In the genomic region with DNA sequence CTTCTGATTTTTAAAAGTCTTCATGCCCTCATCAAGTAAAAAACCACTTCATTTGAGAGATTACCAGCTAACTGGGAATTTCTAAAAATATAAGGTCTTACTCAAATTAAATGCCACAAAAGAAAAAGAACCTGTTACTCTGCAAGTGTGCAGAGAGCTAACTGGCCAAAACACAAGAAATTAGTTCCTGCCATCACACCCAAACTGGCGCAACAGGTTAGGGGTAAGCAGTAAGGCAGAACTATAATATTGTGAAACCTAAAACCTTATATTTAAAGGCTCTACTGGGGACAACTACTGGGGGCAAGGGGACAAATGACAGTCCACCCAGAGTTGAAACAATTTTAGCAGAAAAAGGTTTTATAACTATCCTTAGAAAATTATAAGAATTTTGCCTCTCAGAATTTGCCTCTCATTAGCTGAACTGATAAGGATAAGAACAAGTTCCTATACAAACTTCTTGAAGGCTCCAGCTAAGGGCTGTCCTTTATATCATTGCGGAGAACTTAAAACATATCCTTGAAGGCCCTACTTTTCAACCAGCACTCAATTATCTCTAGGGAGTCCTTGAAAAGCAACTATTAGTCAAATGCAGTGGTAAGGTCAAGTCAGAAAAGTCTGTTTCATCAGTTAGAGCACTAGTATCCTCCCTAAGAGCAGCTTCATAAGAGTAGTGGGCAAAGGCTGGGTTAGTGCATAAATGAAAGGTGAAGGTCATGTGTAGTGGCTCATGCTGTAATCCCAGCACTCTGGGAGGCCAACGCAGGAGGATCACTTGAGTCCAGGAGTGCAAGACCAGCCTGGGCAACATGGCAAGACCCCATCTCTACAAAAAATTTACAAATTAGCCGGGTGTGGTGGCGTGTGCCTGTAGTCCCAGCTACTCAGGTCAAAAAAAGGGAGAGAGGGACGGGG, we compare ENCODE assay signal across 1 cellular context.
A peak's percentile ranks its signal among the peaks of the same experiment; 100 is the strongest.
TF ChIP-seq lines count a peak whose summit lies in the region.

No MANE protein-coding gene starts in this region.

TF ChIP-seq in HEK293, 187 proteins besides CTCF, POLR2A, EP300 and RAD21:
- TF ChIP-seq ZNF560 (tag by site-specific recombination; IDR thresholded peaks at IDR 0.05; ENCODE audit: borderline replicate concordance), result no peak
- TF ChIP-seq, protein P1, sequence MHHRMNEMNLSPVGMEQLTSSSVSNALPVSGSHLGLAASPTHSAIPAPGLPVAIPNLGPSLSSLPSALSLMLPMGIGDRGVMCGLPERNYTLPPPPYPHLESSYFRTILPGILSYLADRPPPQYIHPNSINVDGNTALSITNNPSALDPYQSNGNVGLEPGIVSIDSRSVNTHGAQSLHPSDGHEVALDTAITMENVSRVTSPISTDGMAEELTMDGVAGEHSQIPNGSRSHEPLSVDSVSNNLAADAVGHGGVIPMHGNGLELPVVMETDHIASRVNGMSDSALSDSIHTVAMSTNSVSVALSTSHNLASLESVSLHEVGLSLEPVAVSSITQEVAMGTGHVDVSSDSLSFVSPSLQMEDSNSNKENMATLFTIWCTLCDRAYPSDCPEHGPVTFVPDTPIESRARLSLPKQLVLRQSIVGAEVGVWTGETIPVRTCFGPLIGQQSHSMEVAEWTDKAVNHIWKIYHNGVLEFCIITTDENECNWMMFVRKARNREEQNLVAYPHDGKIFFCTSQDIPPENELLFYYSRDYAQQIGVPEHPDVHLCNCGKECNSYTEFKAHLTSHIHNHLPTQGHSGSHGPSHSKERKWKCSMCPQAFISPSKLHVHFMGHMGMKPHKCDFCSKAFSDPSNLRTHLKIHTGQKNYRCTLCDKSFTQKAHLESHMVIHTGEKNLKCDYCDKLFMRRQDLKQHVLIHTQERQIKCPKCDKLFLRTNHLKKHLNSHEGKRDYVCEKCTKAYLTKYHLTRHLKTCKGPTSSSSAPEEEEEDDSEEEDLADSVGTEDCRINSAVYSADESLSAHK (tag by site-specific recombination; IDR thresholded peaks at IDR 0.05), result peak; percentile 36; the same call in 1 of the 2 replicates
- TF ChIP-seq SCRT2 (tag by site-specific recombination; IDR thresholded peaks at IDR 0.05), result peak; percentile 81
- TF ChIP-seq, protein P2, sequence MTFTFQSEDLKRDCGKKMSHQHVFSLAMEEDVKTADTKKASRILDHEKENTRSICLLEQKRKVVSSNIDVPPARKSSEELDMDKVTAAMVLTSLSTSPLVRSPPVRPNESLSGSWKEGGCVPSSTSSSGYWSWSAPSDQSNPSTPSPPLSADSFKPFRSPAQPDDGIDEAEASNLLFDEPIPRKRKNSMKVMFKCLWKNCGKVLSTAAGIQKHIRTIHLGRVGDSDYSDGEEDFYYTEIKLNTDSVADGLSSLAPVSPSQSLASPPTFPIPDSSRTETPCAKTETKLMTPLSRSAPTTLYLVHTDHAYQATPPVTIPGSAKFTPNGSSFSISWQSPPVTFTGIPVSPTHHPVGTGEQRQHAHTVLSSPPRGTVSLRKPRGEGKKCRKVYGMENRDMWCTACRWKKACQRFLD (tag by site-specific recombination; IDR thresholded peaks at IDR 0.05), result no peak
- TF ChIP-seq SCRT1 (tag by site-specific recombination; IDR thresholded peaks at IDR 0.05; ENCODE audit: borderline replicate concordance), result peak; percentile 56; the same call in 1 of the 2 replicates
- no peak for TF ChIP-seq ZBTB21 (tag by site-specific recombination; IDR thresholded peaks at IDR 0.05)
- TF ChIP-seq ZNF121 (tag by site-specific recombination; IDR thresholded peaks at IDR 0.05), result peak; percentile 47; the same call in 1 of the 2 replicates
